Comparison of ENCODE assay signal across 24 cellular contexts in genomic region chr7:1100886-1101579, GRCh38. TPM values are rescaled to one million over a fixed set of nuclear protein-coding genes. Genes with fewer than 3 reads are reported as not detected.
DNase-seq lines count a peak whose midpoint lies in the region; ATAC-seq, FAIRE-seq and TF ChIP-seq lines count a peak whose summit lies in the region.
"Had no signal": no experiment of that assay in that cellular context is flagged by ENCODE, and none has a peak within 500 bp of the region (broad histone marks: within the 10 kb centered on the region; RNA-seq: fewer than 3 reads in every experiment).

No MANE protein-coding gene starts in this region.

- H2AK5ac ChIP-seq in H1 (ENCODE audit: low read depth, low read length) (no peak overlapping the region), trophoblast cell (ENCODE audit: low read length) (peak overlapping the region; percentile 80)

- H3K4me1 ChIP-seq in NT2/D1 (ENCODE audit: insufficient read depth, insufficient read length) (peaks cover 20% of the 10 kb centered on the region), H1 (replicated peaks in 1 of 4; ENCODE audit: control insufficient read depth in 3 of 4, insufficient read depth in 4 of 4, low read length in 3 of 4) (no peaks in the 10 kb centered on the region; a peak in 1 of 7 replicates), trophoblast cell (ENCODE audit: control insufficient read depth in 1 of 2, insufficient read depth in 2 of 2, low read length in 2 of 2) (peaks cover 26% of the 10 kb centered on the region in 2 experiments)

- peak; percentile 70 for DNase-seq in COLO668 (lab: John Stamatoyannopoulos, UW; ENCODE audit: unreplicated experiment)
- no peak for DNase-seq in NT2/D1 (ENCODE audit: low read depth, low spot score)
- DNase-seq in H1 (ENCODE audit: low read depth in 1 of 2, low spot score in 2 of 2): no peak
- DNase-seq in trophoblast cell: no peak
- no peak for DNase-seq in activated T-cell treated with anti-CD3 and anti-CD28 coated beads, Interleukin-2, amount 50 U/mL, for 4 hours
- DNase-seq in MCF 10A (ENCODE audit: unreplicated experiment): no peak
- DNase-seq: activated CD8-positive, alpha-beta T cell treated with anti-CD3 and anti-CD28 coated beads, Interleukin-2, amount 10 ng/mL, durations not matched to agents 7 days and 5 days; activated effector memory CD4-positive, alpha-beta T cell treated with Interleukin-2 at 50 U/mL for 16 hours; activated naive CD8-positive, alpha-beta T cell treated with anti-CD3 and anti-CD28 coated beads, Interleukin-2, amount 10 ng/mL, durations not matched to agents 7 days and 5 days; activated T-cell treated with anti-CD3 and anti-CD28 coated beads for 4 hours; dorsolateral prefrontal cortex; left ventricle myocardium inferior; MV-4-11; NCI-H1436 treated with DMSO at 0.1 percent for 48 hours; NCI-H2227 treated with DMSO at 0.1 percent for 48 hours; occipital lobe; small intestine had no signal

- H3K79me2 ChIP-seq in H1 (ENCODE audit: control insufficient read depth in 1 of 2, insufficient read depth in 2 of 2, low read length in 2 of 2) (peaks cover 0 to 20% of the 10 kb centered on the region in 2 experiments; a peak in 1 of 4 replicates), trophoblast cell (ENCODE audit: control insufficient read depth, insufficient read depth, low read length, poor library complexity) (peaks cover 3% of the 10 kb centered on the region)

- H4K91ac ChIP-seq in H1 (replicated peaks; ENCODE audit: insufficient read length, low read length) (no peak overlapping the region), trophoblast cell (ENCODE audit: low read depth, low read length) (peak overlapping the region; percentile 78)

- no peak overlapping the region for H3K23ac ChIP-seq in H1 (ENCODE audit: insufficient read length)
- no peak overlapping the region for H3K23ac ChIP-seq in trophoblast cell (ENCODE audit: low read length)

- H3K23me2 ChIP-seq in H1 (ENCODE audit: low read depth, low read length): no peaks in the 10 kb centered on the region

- BruUV-seq in MCF 10A (replicated peaks; lab: Mats Ljungman, UMichigan): no TSS peak

- peaks cover 4% of the 10 kb centered on the region for H3K36me3 Mint-ChIP-seq in activated T-cell treated with anti-CD3 and anti-CD28 coated beads, Interleukin-2, amount 50 U/mL, for 4 hours (ENCODE audit: insufficient read depth)
- H3K36me3 Mint-ChIP-seq in MCF 10A (ENCODE audit: insufficient read depth, unreplicated experiment): peaks cover 12% of the 10 kb centered on the region

- no peaks in the 10 kb centered on the region for H3K9me3 Mint-ChIP-seq in activated T-cell treated with anti-CD3 and anti-CD28 coated beads, Interleukin-2, amount 50 U/mL, for 4 hours
- H3K9me3 Mint-ChIP-seq in MCF 10A (ENCODE audit: unreplicated experiment): no peaks in the 10 kb centered on the region
- H3K9me3 Mint-ChIP-seq: activated naive CD8-positive, alpha-beta T cell treated with anti-CD3 and anti-CD28 coated beads, Interleukin-2, amount 10 ng/mL, durations not matched to agents 7 days and 5 days had no signal

- H3K4me2 ChIP-seq in H1 (ENCODE audit: insufficient read depth in 1 of 2, low read depth in 2 of 2, low read length in 2 of 2): no peak overlapping the region
- H3K4me2 ChIP-seq in trophoblast cell (ENCODE audit: low read length): no peak overlapping the region

- no peak overlapping the region for H2BK20ac ChIP-seq in H1 (ENCODE audit: low read length)

- H3K4me1 Mint-ChIP-seq in activated T-cell treated with anti-CD3 and anti-CD28 coated beads, Interleukin-2, amount 50 U/mL, for 4 hours (ENCODE audit: low read depth): peaks cover 17% of the 10 kb centered on the region
- no peaks in the 10 kb centered on the region for H3K4me1 Mint-ChIP-seq in MCF 10A (ENCODE audit: insufficient read depth, unreplicated experiment)

- no peak overlapping the region for H4K12ac ChIP-seq in trophoblast cell (ENCODE audit: low read depth, low read length)

- no peak overlapping the region for H3K4me3 Mint-ChIP-seq in activated T-cell treated with anti-CD3 and anti-CD28 coated beads, Interleukin-2, amount 50 U/mL, for 4 hours
- no peak overlapping the region for H3K4me3 Mint-ChIP-seq in MCF 10A (ENCODE audit: unreplicated experiment)
- H3K4me3 Mint-ChIP-seq: activated CD8-positive, alpha-beta T cell treated with anti-CD3 and anti-CD28 coated beads, Interleukin-2, amount 10 ng/mL, durations not matched to agents 7 days and 5 days; activated naive CD8-positive, alpha-beta T cell treated with anti-CD3 and anti-CD28 coated beads, Interleukin-2, amount 10 ng/mL, durations not matched to agents 7 days and 5 days had no signal

- no peak overlapping the region for H2BK15ac ChIP-seq in H1 (ENCODE audit: low read length)

- CTCF ChIA-PET in H1 (lab: Charles Lee; ENCODE audit: partially characterized antibody): interaction anchor here (0.8 to 2.7 kb wide), 11 partner anchors 10 to 108 kb away, joined by 3 to 12 read pairs (median 4); partner anchors contain the start of gene GPER1
- CTCF ChIA-PET in MCF 10A (lab: Yijun Ruan, JAX): interaction anchor here (1.2 to 1.9 kb wide), 2 partner anchors 15 to 35 kb away, joined by 4 to 6 read pairs; no protein-coding TSS in a partner anchor

- TF ChIP-seq RAD21 in H1 (IDR thresholded peaks at IDR 0.05 in 1 of 2, conservative IDR thresholded peaks at IDR 0.05 in 1 of 2; ENCODE audit: low read depth in 2 of 2, low read length in 2 of 2): no peak

- TF ChIP-seq POLR2A in H1 (IDR thresholded peaks at IDR 0.05; ENCODE audit: control extremely low read depth in 1 of 2, low read depth in 2 of 2, low read length in 2 of 2): no peak

- H3K27me3 ChIP-seq in NT2/D1 (ENCODE audit: insufficient read depth, insufficient read length) (no peaks in the 10 kb centered on the region), H1 (replicated peaks in 1 of 4; ENCODE audit: control insufficient read depth in 3 of 4, extremely low read depth in 1 of 4, insufficient read depth in 3 of 4, low read length in 3 of 4) (no peaks in the 10 kb centered on the region), trophoblast cell (ENCODE audit: insufficient read depth, low read length) (no peaks in the 10 kb centered on the region)
- H3K27me3 ChIP-seq: dorsolateral prefrontal cortex had no signal

- 0 out of 2 replicates have a peak overlapping the region, but pooled peaks have one; percentile 28 for H4K8ac ChIP-seq in H1 (ENCODE audit: extremely low read depth, insufficient read depth, low read length)
- peak overlapping the region; percentile 3 for H4K8ac ChIP-seq in trophoblast cell (ENCODE audit: low read depth, low read length)

- H3K9ac ChIP-seq in NT2/D1 (ENCODE audit: insufficient read length, low read depth) (peak overlapping the region; percentile 17), H1 (replicated peaks in 1 of 4; ENCODE audit: extremely low read depth in 1 of 4, low read depth in 3 of 4, low read length in 3 of 4) (no peak overlapping the region; a peak in 1 of 7 replicates), trophoblast cell (ENCODE audit: low read length) (no peak overlapping the region)

- no peak overlapping the region for H4K5ac ChIP-seq in H1 (ENCODE audit: insufficient read length, low read depth, low read length)

- H3K79me1 ChIP-seq in H1 (ENCODE audit: low read depth, low read length) (peaks cover 29% of the 10 kb centered on the region), trophoblast cell (ENCODE audit: low read length) (peaks cover 6% of the 10 kb centered on the region)

- peaks cover 2 to 18% of the 10 kb centered on the region in 2 experiments for H4K20me1 ChIP-seq in H1 (replicated peaks in 1 of 2; ENCODE audit: control insufficient read depth in 1 of 2, insufficient read depth in 2 of 2, low read length in 2 of 2)

- intact Hi-C loops in MCF 10A (cut with micrococcal nuclease): no loop called here

- H3K27ac Mint-ChIP-seq in MCF 10A (ENCODE audit: low read depth, unreplicated experiment): no peak overlapping the region
- H3K27ac Mint-ChIP-seq: activated CD8-positive, alpha-beta T cell treated with anti-CD3 and anti-CD28 coated beads, Interleukin-2, amount 10 ng/mL, durations not matched to agents 7 days and 5 days; activated naive CD8-positive, alpha-beta T cell treated with anti-CD3 and anti-CD28 coated beads, Interleukin-2, amount 10 ng/mL, durations not matched to agents 7 days and 5 days had no signal

- WGBS in H1 (ENCODE audit: extremely low coverage in 1 of 2, insufficient coverage in 1 of 2, insufficient read length in 1 of 2, insufficient replicate concordance in 2 of 2, low coverage in 1 of 2, low lambda C conversion rate in 2 of 2, missing lambda C conversion rate in 1 of 2), 2 experiments: 90% methylated on average over 31 of the region's 31 CpGs; no CpG with 5 or more reads in 1 of the 2 experiments
- no CpG with 5 or more reads among the region's 31 CpGs for WGBS in trophoblast cell (ENCODE audit: extremely low coverage, insufficient coverage, insufficient read length)

- no peak overlapping the region for H3K4me3 ChIP-seq in NT2/D1 (ENCODE audit: insufficient read length, low read depth)
- no peak overlapping the region for H3K4me3 ChIP-seq in H1 (ENCODE audit: extremely low read depth in 1 of 4, insufficient read depth in 2 of 4, low read depth in 3 of 4, low read length in 4 of 4)
- no peak overlapping the region for H3K4me3 ChIP-seq in trophoblast cell (ENCODE audit: low read depth, low read length)
- H3K4me3 ChIP-seq: dorsolateral prefrontal cortex, left ventricle myocardium inferior had no signal

- H3K14ac ChIP-seq in H1 (ENCODE audit: insufficient read length): no peak overlapping the region
- H3K14ac ChIP-seq in trophoblast cell (ENCODE audit: low read length): peak overlapping the region; percentile 67

- H3K27me3 Mint-ChIP-seq in activated T-cell treated with anti-CD3 and anti-CD28 coated beads, Interleukin-2, amount 50 U/mL, for 4 hours (ENCODE audit: low read depth): no peaks in the 10 kb centered on the region
- H3K27me3 Mint-ChIP-seq in MCF 10A (ENCODE audit: insufficient read depth, unreplicated experiment): no peaks in the 10 kb centered on the region
- H3K27me3 Mint-ChIP-seq: activated naive CD8-positive, alpha-beta T cell treated with anti-CD3 and anti-CD28 coated beads, Interleukin-2, amount 10 ng/mL, durations not matched to agents 7 days and 5 days had no signal

- H3K27ac ChIP-seq in H1 (ENCODE audit: low read depth, low read length): no peak overlapping the region
- H3K27ac ChIP-seq in trophoblast cell (ENCODE audit: low read depth, low read length): no peak overlapping the region
- H3K27ac ChIP-seq: C4-2B, left ventricle myocardium inferior had no signal

- H3K56ac ChIP-seq in H1 (replicated peaks; ENCODE audit: insufficient read length, low read depth, low read length): no peak overlapping the region

- no peak for TF ChIP-seq EP300 in H1 (IDR thresholded peaks at IDR 0.05; ENCODE audit: borderline replicate concordance in 1 of 2, low read depth in 2 of 2, low read length in 2 of 2)

- H3K36me3 ChIP-seq in NT2/D1 (ENCODE audit: insufficient read depth, insufficient read length, low read length) (peaks cover 55% of the 10 kb centered on the region), H1 (ENCODE audit: control insufficient read depth in 2 of 4, insufficient read depth in 4 of 4, low read length in 3 of 4) (no peaks in the 10 kb centered on the region; a peak in 1 of 8 replicates), trophoblast cell (ENCODE audit: control insufficient read depth in 1 of 2, insufficient read depth in 2 of 2, low read length in 2 of 2) (peaks cover 4 to 13% of the 10 kb centered on the region in 2 experiments)
- H3K36me3 ChIP-seq: left ventricle myocardium inferior had no signal

- no peak overlapping the region for H3K4ac ChIP-seq in H1 (replicated peaks; ENCODE audit: insufficient read length, low read depth, low read length)
- peak overlapping the region; percentile 49 for H3K4ac ChIP-seq in trophoblast cell (ENCODE audit: low read depth, low read length)

- ATAC-seq in activated T-cell treated with anti-CD3 and anti-CD28 coated beads, Interleukin-2, amount 50 U/mL, for 4 hours: no peak
- ATAC-seq in HG03159 (IDR thresholded peaks at IDR 0.05; ENCODE audit: unreplicated experiment): no peak
- no peak for ATAC-seq in GM19351 (IDR thresholded peaks at IDR 0.05; ENCODE audit: unreplicated experiment)
- ATAC-seq: activated CD8-positive, alpha-beta T cell treated with anti-CD3 and anti-CD28 coated beads, Interleukin-2, amount 10 ng/mL, durations not matched to agents 7 days and 5 days; HCT116 had no signal

- H2AFZ ChIP-seq in H1 (ENCODE audit: low read length): no peak overlapping the region
- H2AFZ ChIP-seq in trophoblast cell (ENCODE audit: insufficient read depth, low read length, poor library complexity): no peak overlapping the region

- no peak overlapping the region for H2BK12ac ChIP-seq in H1 (ENCODE audit: low read depth, low read length)
- H2BK12ac ChIP-seq in trophoblast cell (ENCODE audit: low read length): peak overlapping the region; percentile 19

- H3K18ac ChIP-seq in H1 (ENCODE audit: extremely low read depth, low read length) (no peak overlapping the region), trophoblast cell (ENCODE audit: low read length) (peak overlapping the region; percentile 60)

- no peak for FAIRE-seq in H1 (lab: Jason Lieb, UNC)
- FAIRE-seq: D721Med, GM18507, islet of Langerhans, small intestine had no signal

- POLR2A ChIA-PET in H1 (lab: Charles Lee; ENCODE audit: partially characterized antibody) (no interaction called here), MCF 10A (lab: Yijun Ruan, JAX) (no interaction called here)

- H2BK5ac ChIP-seq in H1 (ENCODE audit: low read depth, low read length) (no peak overlapping the region; the same call in 1 of the 2 replicates), trophoblast cell (ENCODE audit: low read depth, low read length, poor library complexity) (no peak overlapping the region)

- H3K9me3 ChIP-seq in NT2/D1 (ENCODE audit: insufficient read depth, low read length) (no peaks in the 10 kb centered on the region), H1 (ENCODE audit: insufficient read depth in 2 of 2, low read depth in 1 of 2, low read length in 1 of 2) (no peaks in the 10 kb centered on the region), trophoblast cell (ENCODE audit: insufficient read depth, low read depth, low read length) (peaks cover 4% of the 10 kb centered on the region)
- H3K9me3 ChIP-seq: left ventricle myocardium inferior had no signal

- no peak overlapping the region for H2BK120ac ChIP-seq in H1 (replicated peaks; ENCODE audit: low read depth, low read length)
- H2BK120ac ChIP-seq in trophoblast cell (ENCODE audit: insufficient read depth, low read length, poor library complexity): peak overlapping the region; percentile 26

- TF ChIP-seq CTCF in H1 (IDR thresholded peaks at IDR 0.05; ENCODE audit: control extremely low read depth in 1 of 3, insufficient read depth in 1 of 3, low read depth in 1 of 3, low read length in 3 of 3) (no peak), MCF 10A (IDR thresholded peaks at IDR 0.05; ENCODE audit: unreplicated experiment) (no peak)

RNA-seq across cellular contexts. Expression of gene GPER1, which starts 13.1 kb away (rescaled TPM):
- total RNA-seq in H1 (2021; fragmentation: NEBNext Ultra II Directional; extraction: Animal tissue kit (Norgen Biotek cat#: 25700)): 0.24 and 0.52 TPM in 2 replicates
- 0.47 and 0.78 TPM in 2 replicates for polyA plus RNA-seq in H1 (2011; rRNA removed)
- polyA plus RNA-seq in H1 (2011; cell fraction: cytosol; rRNA removed): 0.56 TPM
- polyA plus RNA-seq in H1 (2011; cell fraction: nucleus; rRNA removed): 1.00 TPM
- polyA plus RNA-seq in H1 (2012, experiment 1 of 2): 0.36 to 0.68 TPM (median 0.62 TPM) in 4 replicates
- 0.17 TPM for polyA plus RNA-seq in H1 (2012, experiment 2 of 2)
- 0.20 TPM for polyA plus RNA-seq in H1 (2013, experiment 1 of 2)
- 0.20 TPM for polyA plus RNA-seq in H1 (2013, experiment 2 of 2)
- polyA minus RNA-seq in H1 (2011; rRNA and poly(A)+ RNA removed): 0.16 and 0.27 TPM in 2 replicates
- polyA minus RNA-seq in H1 (2011; cell fraction: cytosol; rRNA and poly(A)+ RNA removed): not detected
- polyA minus RNA-seq in H1 (2011; cell fraction: nucleus; rRNA and poly(A)+ RNA removed): 0.70 TPM
- 5.2 and 5.3 TPM in 2 replicates for polyA plus RNA-seq in trophoblast cell (2013)
- under 1 TPM; 0.08 to 0.11 (median 0.08) TPM for total RNA-seq in activated T-cell treated with anti-CD3 and anti-CD28 coated beads, Interleukin-2, amount 50 U/mL, for 4 hours
- total RNA-seq in MCF 10A (2022): 0.28 and 0.32 TPM in 2 replicates

RNA-seq across cellular contexts. Expression of gene GPR146, which starts 56.7 kb away (rescaled TPM):
- total RNA-seq in H1 (2021; fragmentation: NEBNext Ultra II Directional; extraction: Animal tissue kit (Norgen Biotek cat#: 25700)): 0.54 and 1.8 TPM in 2 replicates
- polyA plus RNA-seq in H1 (2011; rRNA removed): 2.7 and 3.9 TPM in 2 replicates
- polyA plus RNA-seq in H1 (2011; cell fraction: cytosol; rRNA removed): 2.5 TPM
- polyA plus RNA-seq in H1 (2011; cell fraction: nucleus; rRNA removed): 3.3 TPM
- 0.62 to 1.8 TPM (median 1.3 TPM) in 4 replicates for polyA plus RNA-seq in H1 (2012, experiment 1 of 2)
- polyA plus RNA-seq in H1 (2012, experiment 2 of 2): 2.0 TPM
- polyA plus RNA-seq in H1 (2013, experiment 1 of 2): 1.1 TPM
- 0.79 TPM for polyA plus RNA-seq in H1 (2013, experiment 2 of 2)
- polyA minus RNA-seq in H1 (2011; rRNA and poly(A)+ RNA removed): 2.9 and 4.5 TPM in 2 replicates
- 0.81 TPM for polyA minus RNA-seq in H1 (2011; cell fraction: cytosol; rRNA and poly(A)+ RNA removed)
- 3.9 TPM for polyA minus RNA-seq in H1 (2011; cell fraction: nucleus; rRNA and poly(A)+ RNA removed)
- 5.6 and 6.0 TPM in 2 replicates for polyA plus RNA-seq in trophoblast cell (2013)
- total RNA-seq in activated T-cell treated with anti-CD3 and anti-CD28 coated beads, Interleukin-2, amount 50 U/mL, for 4 hours: under 1 TPM in 2 of 3 donors, not detected in 1; 0.21 to 0.52 TPM
- total RNA-seq in MCF 10A (2022): 0.27 TPM in 1 of 2 replicates, not detected in the other

RNA-seq across cellular contexts. Expression of gene ZFAND2A, which starts 59.0 kb away (rescaled TPM):
- total RNA-seq in H1 (2021; fragmentation: NEBNext Ultra II Directional; extraction: Animal tissue kit (Norgen Biotek cat#: 25700)): 15.5 and 16.6 TPM in 2 replicates
- 17.7 and 20.3 TPM in 2 replicates for polyA plus RNA-seq in H1 (2011; rRNA removed)
- 22.7 TPM for polyA plus RNA-seq in H1 (2011; cell fraction: cytosol; rRNA removed)
- 12.6 TPM for polyA plus RNA-seq in H1 (2011; cell fraction: nucleus; rRNA removed)
- polyA plus RNA-seq in H1 (2012, experiment 1 of 2): 18.9 to 23.2 TPM (median 21.4 TPM) in 4 replicates
- 18.0 TPM for polyA plus RNA-seq in H1 (2012, experiment 2 of 2)
- polyA plus RNA-seq in H1 (2013, experiment 1 of 2): 7.9 TPM
- polyA plus RNA-seq in H1 (2013, experiment 2 of 2): 8.7 TPM
- polyA minus RNA-seq in H1 (2011; rRNA and poly(A)+ RNA removed): 9.8 and 10.7 TPM in 2 replicates
- polyA minus RNA-seq in H1 (2011; cell fraction: cytosol; rRNA and poly(A)+ RNA removed): 7.8 TPM
- 7.3 TPM for polyA minus RNA-seq in H1 (2011; cell fraction: nucleus; rRNA and poly(A)+ RNA removed)
- 24.2 and 26.7 TPM in 2 replicates for polyA plus RNA-seq in trophoblast cell (2013)
- total RNA-seq in activated T-cell treated with anti-CD3 and anti-CD28 coated beads, Interleukin-2, amount 50 U/mL, for 4 hours: 10 to 100 TPM; 19.3 to 25.0 (median 22.3) TPM
- 30.1 and 40.7 TPM in 2 replicates for total RNA-seq in MCF 10A (2022)
